12 cellular contexts compared by ENCODE assay signal in genomic region chr18:9148239-9148552, GRCh38. TPM values are rescaled to one million over a fixed set of nuclear protein-coding genes. Genes with fewer than 3 reads are reported as not detected.
A peak's percentile ranks its signal among the peaks of the same experiment; 100 is the strongest.
DNase-seq lines count a peak whose midpoint lies in the region; ATAC-seq and TF ChIP-seq lines count a peak whose summit lies in the region.
"Had no signal": no experiment of that assay in that cellular context is flagged by ENCODE, and none has a peak within 500 bp of the region (broad histone marks: within the 10 kb centered on the region; RNA-seq: fewer than 3 reads in every experiment).

No MANE protein-coding gene starts in this region.

- peaks cover 59 to 90% (median 70%) of the 10 kb centered on the region in 4 donors for H3K4me1 Mint-ChIP-seq in CD4-positive, alpha-beta memory T cell
- H3K4me1 Mint-ChIP-seq in central memory CD8-positive, alpha-beta T cell = peaks cover 69% of the 10 kb centered on the region

- TF ChIP-seq POLR2A in gastrocnemius medialis (IDR thresholded peaks at IDR 0.05) = no peak

- no peaks in the 10 kb centered on the region for H3K27me3 ChIP-seq in CD4-positive, alpha-beta memory T cell (ENCODE audit: insufficient read depth, low read length)
- H3K27me3 ChIP-seq in PC-9 (ENCODE audit: insufficient read depth, low read depth) (no peaks in the 10 kb centered on the region), gastrocnemius medialis (no peaks in the 10 kb centered on the region), BE2C (no peaks in the 10 kb centered on the region), osteoblast (ENCODE audit: insufficient read depth, low read length) (no peaks in the 10 kb centered on the region)
- H3K27me3 ChIP-seq: gastroesophageal sphincter, uterus had no signal

- no peak for ATAC-seq in central memory CD8-positive, alpha-beta T cell (replicated peaks; ENCODE audit: extremely low read depth, poor library complexity, severe bottlenecking)
- no peak for ATAC-seq in gastrocnemius medialis
- ATAC-seq in GM21367 (IDR thresholded peaks at IDR 0.05; ENCODE audit: unreplicated experiment) = no peak

- H3K9me3 Mint-ChIP-seq in CD4-positive, alpha-beta memory T cell = peaks cover 0 to 2% (median 0%) of the 10 kb centered on the region in 8 donors
- no peaks in the 10 kb centered on the region for H3K9me3 Mint-ChIP-seq in central memory CD8-positive, alpha-beta T cell

- H3K9me3 ChIP-seq in CD4-positive, alpha-beta memory T cell (ENCODE audit: control insufficient read depth in 1 of 2, low read length in 2 of 2) = no peaks in the 10 kb centered on the region
- H3K9me3 ChIP-seq in PC-9 (ENCODE audit: insufficient read depth, low read depth) (no peaks in the 10 kb centered on the region), gastrocnemius medialis (no peaks in the 10 kb centered on the region), BE2C (no peaks in the 10 kb centered on the region), osteoblast (ENCODE audit: low read depth, low read length) (no peaks in the 10 kb centered on the region)
- H3K9me3 ChIP-seq: gastroesophageal sphincter, uterus had no signal

- in situ Hi-C loops in gastrocnemius medialis (cut with MboI; ENCODE audit: low sequenced_read_pairs in 4 of 4) = loop anchor here in 3 of 4 donors (5.0 kb wide), 1 partner anchor 76 kb away; no protein-coding TSS in a partner anchor

- no peaks in the 10 kb centered on the region for H3K36me3 ChIP-seq in CD4-positive, alpha-beta memory T cell (ENCODE audit: insufficient read depth, low read length)
- H3K36me3 ChIP-seq in PC-9 (ENCODE audit: low read depth) = no peaks in the 10 kb centered on the region
- H3K36me3 ChIP-seq in gastrocnemius medialis = no peaks in the 10 kb centered on the region
- no peaks in the 10 kb centered on the region for H3K36me3 ChIP-seq in BE2C
- no peaks in the 10 kb centered on the region for H3K36me3 ChIP-seq in osteoblast (ENCODE audit: insufficient read depth, low read length)
- H3K36me3 ChIP-seq: gastroesophageal sphincter, uterus had no signal

- H3K27me3 Mint-ChIP-seq in CD4-positive, alpha-beta memory T cell = no peaks in the 10 kb centered on the region
- H3K27me3 Mint-ChIP-seq in central memory CD8-positive, alpha-beta T cell = no peaks in the 10 kb centered on the region

- TF ChIP-seq CTCF in PC-9 (conservative IDR thresholded peaks at IDR 0.05) = peak; percentile 6; the same call in 1 of the 2 replicates
- no peak for TF ChIP-seq CTCF in gastrocnemius medialis (IDR thresholded peaks at IDR 0.05 in 4 of 5, conservative IDR thresholded peaks at IDR 0.05 in 1 of 5)
- no peak for TF ChIP-seq CTCF in BE2C (IDR thresholded peaks at IDR 0.05; ENCODE audit: low read depth, low read length)
- no peak for TF ChIP-seq CTCF in osteoblast (IDR thresholded peaks at IDR 0.05; ENCODE audit: extremely low read depth, low read depth, low read length)

- CTCF ChIA-PET in CD4-positive, alpha-beta memory T cell (lab: Charles Lee; ENCODE audit: partially characterized antibody) = interaction anchor here (0.8 to 2.8 kb wide), 9 partner anchors 10 to 369 kb away, joined by 3 to 61 read pairs (median 7); partner anchors contain the start of genes ANKRD12 and NDUFV2
- CTCF ChIA-PET in PC-9 (lab: Charles Lee) = interaction anchor here (0.6 kb wide), 1 partner anchor 186 kb away, joined by 3 read pairs; the partner anchor contains the start of gene TWSG1

- BruUV-seq in PC-9 (replicated peaks; lab: Mats Ljungman, UMichigan) = no TSS peak

- intact Hi-C loops in CD4-positive, alpha-beta memory T cell (cut with micrococcal nuclease) = loop anchor here (1.0 to 5.0 kb wide), 3 partner anchors 45 to 369 kb away; no protein-coding TSS in a partner anchor
- intact Hi-C loops in PC-9 (cut with micrococcal nuclease; ENCODE audit: unreplicated experiment) = loop anchor here (1.0 kb wide), 2 partner anchors 75 to 160 kb away; no protein-coding TSS in a partner anchor
- intact Hi-C loops in gastrocnemius medialis (cut with DNase I; ENCODE audit: low total_unique reads) = loop anchor here (1.0 to 5.0 kb wide), 3 partner anchors 45 to 184 kb away; partner anchors contain the start of gene TWSG1

- H3K36me3 Mint-ChIP-seq in CD4-positive, alpha-beta memory T cell = peaks cover 0 to under 1% of the 10 kb centered on the region in 2 donors
- H3K36me3 Mint-ChIP-seq in central memory CD8-positive, alpha-beta T cell (ENCODE audit: insufficient read depth) = peaks cover 6% of the 10 kb centered on the region

- H3F3A ChIP-seq in PC-9 (ENCODE audit: insufficient read depth, low read depth) = no peaks in the 10 kb centered on the region; the same call in 1 of the 2 replicates

- H3K79me2 ChIP-seq in PC-9 (ENCODE audit: low read depth) = peaks cover 64% of the 10 kb centered on the region
- peaks cover 92% of the 10 kb centered on the region for H3K79me2 ChIP-seq in osteoblast (ENCODE audit: insufficient read depth, low read length)

- H3K4me3 Mint-ChIP-seq in CD4-positive, alpha-beta memory T cell = peak overlapping the region in 1 of 8 donors; percentile 69
- H3K4me3 Mint-ChIP-seq in central memory CD8-positive, alpha-beta T cell = no peak overlapping the region

- H3K4me2 ChIP-seq in PC-9 = no peak overlapping the region
- no peak overlapping the region for H3K4me2 ChIP-seq in osteoblast (ENCODE audit: insufficient read depth, low read length)

- DNase-seq in CD4-positive, alpha-beta memory T cell = no peak
- DNase-seq in PC-9 (no peak), gastrocnemius medialis (no peak), BE2C (no peak), osteoblast (ENCODE audit: insufficient read length, low spot score, missing footprints) (no peak)
- no peak for DNase-seq in central memory CD8-positive, alpha-beta T cell (ENCODE audit: low spot score in 2 of 2)
- DNase-seq: activated naive CD4-positive, alpha-beta T cell treated with anti-CD3 and anti-CD28 coated beads, Interleukin-2, amount 50 U/mL, for 16 hours; stimulated activated naive CD4-positive, alpha-beta T cell treated with Interleukin-2 at 50 U/mL for 16 hours had no signal

- H3K4me3 ChIP-seq in CD4-positive, alpha-beta memory T cell (ENCODE audit: low read length in 2 of 2) = no peak overlapping the region
- H3K4me3 ChIP-seq in PC-9 (no peak overlapping the region), gastrocnemius medialis (no peak overlapping the region), BE2C (ENCODE audit: low read depth, low read length) (no peak overlapping the region), osteoblast (ENCODE audit: insufficient read depth, low read length) (no peak overlapping the region)
- H3K4me3 ChIP-seq: gastroesophageal sphincter, lung, uterus had no signal

- H4K20me1 ChIP-seq in PC-9 (ENCODE audit: insufficient read depth) (peaks cover 6% of the 10 kb centered on the region; the same call in 1 of the 2 replicates), osteoblast (ENCODE audit: insufficient read depth, low read length) (peaks cover 28% of the 10 kb centered on the region)

- no peaks in the 10 kb centered on the region for H3K9me2 ChIP-seq in PC-9 (ENCODE audit: insufficient read depth)

- peaks cover 92% of the 10 kb centered on the region for H3K4me1 ChIP-seq in CD4-positive, alpha-beta memory T cell (ENCODE audit: insufficient read depth, low read length)
- H3K4me1 ChIP-seq in PC-9 (replicated peaks; ENCODE audit: insufficient read depth) = peaks cover 6% of the 10 kb centered on the region; the same call in 1 of the 2 replicates
- peaks cover 75 to 83% of the 10 kb centered on the region in 2 donors for H3K4me1 ChIP-seq in gastrocnemius medialis
- H3K4me1 ChIP-seq in BE2C = no peaks in the 10 kb centered on the region
- peaks cover 18% of the 10 kb centered on the region for H3K4me1 ChIP-seq in osteoblast (ENCODE audit: insufficient read depth, low read length)

- H2AFZ ChIP-seq in PC-9 (no peak overlapping the region), osteoblast (ENCODE audit: low read length) (no peak overlapping the region)

- peak overlapping the region; percentile 34 for H3K27ac ChIP-seq in CD4-positive, alpha-beta memory T cell (ENCODE audit: low read depth, low read length)
- no peak overlapping the region for H3K27ac ChIP-seq in PC-9
- peak overlapping the region; percentile 24 to 65 (median 58) for H3K27ac ChIP-seq in gastrocnemius medialis
- H3K27ac ChIP-seq in osteoblast (ENCODE audit: low read depth, low read length) = no peak overlapping the region

- POLR2A ChIA-PET in CD4-positive, alpha-beta memory T cell (lab: Charles Lee; ENCODE audit: partially characterized antibody) = interaction anchor here (0.7 to 2.8 kb wide), 10 partner anchors 11 to 74 kb away, joined by 3 to 53 read pairs (median 14); partner anchors contain the start of genes ANKRD12 and NDUFV2
- POLR2A ChIA-PET in PC-9 (lab: Charles Lee; ENCODE audit: unreplicated experiment) = no interaction called here

- peak overlapping the region in 4 of 7 donors; percentile 66 to 96 (median 76) for H3K27ac Mint-ChIP-seq in CD4-positive, alpha-beta memory T cell
- peak overlapping the region; percentile 5 for H3K27ac Mint-ChIP-seq in central memory CD8-positive, alpha-beta T cell (ENCODE audit: low read depth)

RNA-seq across cellular contexts. Expression of gene ANKRD12, which starts 11.6 kb away (rescaled TPM):
- 100 to 1,000 TPM; 262 to 280 TPM for total RNA-seq in CD4-positive, alpha-beta memory T cell
- polyA plus RNA-seq in CD4-positive, alpha-beta memory T cell = 100 to 1,000 TPM in 1 of 2 donors, 10 to 100 TPM in 1; 10.7 to 141 TPM
- total RNA-seq in PC-9 (2021) (26.9 and 31.6 TPM in 2 replicates), gastrocnemius medialis (10 to 100 TPM; 26.9 to 40.1 (median 36.7) TPM), osteoblast (47.8 and 53.9 TPM in 2 replicates)
- polyA plus RNA-seq in BE2C (2012; ENCODE audit: insufficient read depth, insufficient read length, low read depth) = 19.7 TPM

RNA-seq across cellular contexts. Expression of gene NDUFV2, which starts 45.7 kb away (rescaled TPM):
- 100 to 1,000 TPM; 135 TPM for total RNA-seq in CD4-positive, alpha-beta memory T cell
- polyA plus RNA-seq in CD4-positive, alpha-beta memory T cell = 100 to 1,000 TPM; 213 to 281 TPM
- 182 and 215 TPM in 2 replicates for total RNA-seq in PC-9 (2021)
- total RNA-seq in gastrocnemius medialis = 100 to 1,000 TPM; 251 to 386 (median 277) TPM
- 73.5 TPM for polyA plus RNA-seq in BE2C (2012; ENCODE audit: insufficient read depth, insufficient read length, low read depth)
- 95.9 and 102 TPM in 2 replicates for total RNA-seq in osteoblast

Comparison
In these comparisons a context has a peak if more than half of its experiments do, and no peak if none do; other contexts are left out.
1. H3K27ac ChIP-seq: peak in CD4-positive, alpha-beta memory T cell (single experiment) and gastrocnemius medialis (4 of 4); none in PC-9 (single experiment) and osteoblast (single experiment).